In the genomic region with DNA sequence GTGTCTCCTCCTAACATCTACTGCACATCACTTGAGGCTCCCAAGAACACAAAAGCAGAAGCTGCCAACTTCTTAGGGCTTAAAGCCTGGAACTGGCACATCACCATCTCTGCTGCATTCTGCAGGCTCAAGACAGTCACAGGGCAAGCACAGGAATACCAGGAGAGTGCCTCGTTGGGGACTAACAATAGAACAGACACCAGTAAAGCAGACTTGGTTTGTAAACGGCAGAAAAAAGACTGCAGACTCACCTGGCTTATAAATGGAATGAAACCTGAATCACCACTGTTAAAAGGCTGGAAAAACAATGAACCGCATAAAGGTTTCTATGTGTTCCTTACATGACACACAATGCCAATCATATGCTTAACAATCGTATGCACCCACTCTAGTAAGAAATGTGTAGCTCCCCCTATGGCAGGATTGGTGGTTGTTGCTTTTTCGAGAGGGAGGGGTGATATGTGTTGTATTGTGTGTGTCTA, we compare ENCODE assay signal across 1 cellular context.
TF ChIP-seq lines count a peak whose summit lies in the region.

No MANE protein-coding gene starts in this region.

TF ChIP-seq in WTC11, 78 proteins besides CTCF, POLR2A, EP300 and RAD21 (continued from another document):
- TF ChIP-seq, protein P1, sequence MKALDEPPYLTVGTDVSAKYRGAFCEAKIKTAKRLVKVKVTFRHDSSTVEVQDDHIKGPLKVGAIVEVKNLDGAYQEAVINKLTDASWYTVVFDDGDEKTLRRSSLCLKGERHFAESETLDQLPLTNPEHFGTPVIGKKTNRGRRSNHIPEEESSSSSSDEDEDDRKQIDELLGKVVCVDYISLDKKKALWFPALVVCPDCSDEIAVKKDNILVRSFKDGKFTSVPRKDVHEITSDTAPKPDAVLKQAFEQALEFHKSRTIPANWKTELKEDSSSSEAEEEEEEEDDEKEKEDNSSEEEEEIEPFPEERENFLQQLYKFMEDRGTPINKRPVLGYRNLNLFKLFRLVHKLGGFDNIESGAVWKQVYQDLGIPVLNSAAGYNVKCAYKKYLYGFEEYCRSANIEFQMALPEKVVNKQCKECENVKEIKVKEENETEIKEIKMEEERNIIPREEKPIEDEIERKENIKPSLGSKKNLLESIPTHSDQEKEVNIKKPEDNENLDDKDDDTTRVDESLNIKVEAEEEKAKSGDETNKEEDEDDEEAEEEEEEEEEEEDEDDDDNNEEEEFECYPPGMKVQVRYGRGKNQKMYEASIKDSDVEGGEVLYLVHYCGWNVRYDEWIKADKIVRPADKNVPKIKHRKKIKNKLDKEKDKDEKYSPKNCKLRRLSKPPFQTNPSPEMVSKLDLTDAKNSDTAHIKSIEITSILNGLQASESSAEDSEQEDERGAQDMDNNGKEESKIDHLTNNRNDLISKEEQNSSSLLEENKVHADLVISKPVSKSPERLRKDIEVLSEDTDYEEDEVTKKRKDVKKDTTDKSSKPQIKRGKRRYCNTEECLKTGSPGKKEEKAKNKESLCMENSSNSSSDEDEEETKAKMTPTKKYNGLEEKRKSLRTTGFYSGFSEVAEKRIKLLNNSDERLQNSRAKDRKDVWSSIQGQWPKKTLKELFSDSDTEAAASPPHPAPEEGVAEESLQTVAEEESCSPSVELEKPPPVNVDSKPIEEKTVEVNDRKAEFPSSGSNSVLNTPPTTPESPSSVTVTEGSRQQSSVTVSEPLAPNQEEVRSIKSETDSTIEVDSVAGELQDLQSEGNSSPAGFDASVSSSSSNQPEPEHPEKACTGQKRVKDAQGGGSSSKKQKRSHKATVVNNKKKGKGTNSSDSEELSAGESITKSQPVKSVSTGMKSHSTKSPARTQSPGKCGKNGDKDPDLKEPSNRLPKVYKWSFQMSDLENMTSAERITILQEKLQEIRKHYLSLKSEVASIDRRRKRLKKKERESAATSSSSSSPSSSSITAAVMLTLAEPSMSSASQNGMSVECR (CRISPR knock-in tag; IDR thresholded peaks at IDR 0.05; ENCODE audit: borderline replicate concordance): no peak
TF ChIP-seq in WTC11: peak in this region for 0.
